8 cellular contexts compared by ENCODE assay signal in genomic region chr20:13627525-13627924, GRCh38. TPM values are rescaled to one million over a fixed set of nuclear protein-coding genes. Genes with fewer than 3 reads are reported as not detected.
DNase-seq lines count a peak whose midpoint lies in the region; TF ChIP-seq lines count a peak whose summit lies in the region.
"Not testable (repeated sequence)": the region's sequence is repeated elsewhere in the genome, so short reads cannot be mapped to it uniquely, and the experiment has no call there.

No MANE protein-coding gene starts in this region.

- not testable (repeated sequence) for H3K79me2 ChIP-seq in fibroblast of lung (ENCODE audit: control insufficient read depth, insufficient read depth, low read length)

- H3K27ac ChIP-seq in AG04450 (ENCODE audit: low read depth, low read length); RWPE1; brain microvascular endothelial cell: not testable (repeated sequence)
- H3K27ac ChIP-seq in fibroblast of lung (ENCODE audit: insufficient read depth, low read length) = peak overlapping the region; percentile 22

- not testable (repeated sequence) for H3K27me3 ChIP-seq in AG04450 (ENCODE audit: control insufficient read depth, insufficient read depth, low read length); brain microvascular endothelial cell (replicated peaks); fibroblast of lung (ENCODE audit: control insufficient read depth, insufficient read depth, low read length)

- H2AFZ ChIP-seq in fibroblast of lung (ENCODE audit: low read length) = not testable (repeated sequence)

- H3K36me3 ChIP-seq in brain microvascular endothelial cell (replicated peaks); fibroblast of lung (ENCODE audit: control insufficient read depth, insufficient read depth, low read length): not testable (repeated sequence)

- POLR2A ChIA-PET in AG04450 (lab: Yijun Ruan, JAX) = interaction anchor here (0.6 kb wide), 1 partner anchor 150 kb away, joined by 3 read pairs; no protein-coding TSS in a partner anchor
- POLR2A ChIA-PET in RWPE1 (lab: Yijun Ruan, JAX; ENCODE audit: low non-redundant PET) = not testable (repeated sequence)

- not testable (repeated sequence) for H3K4me3 ChIP-seq in AG04450 (ENCODE audit: low read depth, low read length); brain microvascular endothelial cell (ENCODE audit: low read depth, low read length); fibroblast of lung (replicated peaks in 1 of 4; ENCODE audit: control extremely low read depth in 1 of 4, insufficient read depth in 1 of 4, low read depth in 3 of 4, low read length in 4 of 4); retinal pigment epithelial cell (ENCODE audit: low read length)

- H3K9ac ChIP-seq in fibroblast of lung (ENCODE audit: insufficient read depth, low read length) = not testable (repeated sequence)

- not testable (repeated sequence) for TF ChIP-seq CTCF in AG04450 (IDR thresholded peaks at IDR 0.05; ENCODE audit: low read depth, low read length); RWPE1 (conservative IDR thresholded peaks at IDR 0.05; ENCODE audit: low read depth); brain microvascular endothelial cell (IDR thresholded peaks at IDR 0.05; ENCODE audit: low read depth, low read length, missing control alignments); fibroblast of lung (conservative IDR thresholded peaks at IDR 0.05 in 1 of 2, IDR thresholded peaks at IDR 0.05 in 1 of 2; ENCODE audit: low read depth in 1 of 2, low read length in 2 of 2); retinal pigment epithelial cell (conservative IDR thresholded peaks at IDR 0.05; ENCODE audit: low read depth, low read length)

- H3K4me2 ChIP-seq in fibroblast of lung (ENCODE audit: extremely low read depth, insufficient read depth, low read length) = not testable (repeated sequence)

- H4K20me1 ChIP-seq in fibroblast of lung (ENCODE audit: control insufficient read depth, extremely low read depth, insufficient read depth, low read length) = not testable (repeated sequence)

- H3K4me1 ChIP-seq in fibroblast of lung (ENCODE audit: control insufficient read depth, extremely low read depth, insufficient read depth, low read length) = not testable (repeated sequence)

- DNase-seq in AG04450 (ENCODE audit: low read depth, low spot score) (peak; percentile 20), ELR (ENCODE audit: low read depth) (peak; percentile 44), HS-5 (ENCODE audit: low read depth) (peak; percentile 8), RWPE1 (ENCODE audit: low spot score) (peak; percentile 24), brain microvascular endothelial cell (peak; percentile 38), fibroblast of lung (ENCODE audit: low read depth in 2 of 2) (peak; percentile 66 to 80), islet precursor cell (peak; percentile 64), retinal pigment epithelial cell (ENCODE audit: low read depth) (peak; percentile 34)

- in situ Hi-C loops in brain microvascular endothelial cell (cut with HindIII; ENCODE audit: low pct_ligation_motif_present, low sequenced_read_pairs) = not testable (repeated sequence)

- H3K9me3 ChIP-seq in AG04450 (ENCODE audit: control insufficient read depth, insufficient read depth, low read length); fibroblast of lung (ENCODE audit: control insufficient read depth, insufficient read depth, low read depth, low read length): not testable (repeated sequence)

- CTCF ChIA-PET in AG04450 (lab: Charles Lee) (interaction anchor here (0.7 kb wide), 1 partner anchor 81 kb away, joined by 3 read pairs; no protein-coding TSS in a partner anchor), RWPE1 (lab: Yijun Ruan, JAX) (interaction anchor here (0.8 kb wide), 2 partner anchors 25 to 131 kb away, joined by 3 to 4 read pairs; no protein-coding TSS in a partner anchor)

RNA-seq across cellular contexts. Expression of gene TASP1, which starts 11.2 kb away (rescaled TPM):
- polyA plus RNA-seq in AG04450 (2011; rRNA removed) (5.1 and 6.0 TPM in 2 replicates), fibroblast of lung (4.8 and 13.6 TPM in 2 replicates)
- 8.2 and 13.2 TPM in 2 replicates for polyA minus RNA-seq in AG04450 (2011; rRNA and poly(A)+ RNA removed)
- 6.3 and 6.7 TPM in 2 replicates for total RNA-seq in fibroblast of lung
- 3.0 and 9.0 TPM in 2 replicates for polyA plus RNA-seq in fibroblast of lung (2012)
- 4.3 and 7.4 TPM in 2 replicates for polyA minus RNA-seq in fibroblast of lung (ENCODE audit: low replicate concordance)

Comparison
In these comparisons a context has a peak if more than half of its experiments do, and no peak if none do; other contexts are left out.
1. DNase-seq: peak in every context shown above with its lines; median percentile 73 in fibroblast of lung; 64 in islet precursor cell; 44 in ELR; 38 in brain microvascular endothelial cell; 34 in retinal pigment epithelial cell; 24 in RWPE1; 20 in AG04450; 8 in HS-5.